ENCODE assay signal across 11 cellular contexts in the genomic region with DNA sequence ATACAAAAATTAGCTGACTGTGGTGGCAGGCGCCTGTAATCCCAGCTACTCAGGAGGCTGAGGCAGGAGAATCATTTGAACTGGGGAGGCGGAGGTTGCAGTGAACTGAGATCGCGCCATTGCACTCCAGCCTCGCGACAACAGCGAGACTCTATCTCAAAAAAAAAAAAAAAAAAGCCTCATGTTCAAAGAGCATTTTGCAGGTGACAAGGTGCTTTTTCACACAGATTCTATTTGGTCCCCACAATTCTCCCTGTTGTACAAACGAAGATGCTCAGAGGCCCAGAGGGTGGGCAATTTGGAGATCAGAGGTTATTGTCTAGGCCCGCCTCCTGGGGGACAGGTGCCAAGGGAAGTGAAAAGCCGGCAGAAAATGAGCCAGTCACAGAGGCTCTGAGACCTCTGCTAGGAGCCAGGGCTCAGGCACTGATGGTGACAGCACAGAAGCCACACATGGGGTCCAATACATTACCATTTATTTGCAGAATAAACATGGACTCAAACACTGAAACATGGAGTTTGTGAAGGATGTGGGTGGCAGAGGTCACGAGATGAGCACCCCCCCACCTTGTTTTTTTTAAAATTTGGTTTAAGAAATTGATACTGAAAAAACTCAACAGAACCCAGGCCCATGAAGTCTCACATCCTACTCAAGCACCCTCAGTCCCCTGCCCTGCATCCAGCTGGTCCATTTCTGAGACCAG. TPM values are rescaled to one million over a fixed set of nuclear protein-coding genes. Genes with fewer than 3 reads are reported as not detected.
DNase-seq lines count a peak whose midpoint lies in the region; ATAC-seq, FAIRE-seq and TF ChIP-seq lines count a peak whose summit lies in the region.
"Had no signal": no experiment of that assay in that cellular context is flagged by ENCODE, and none has a peak within 500 bp of the region (broad histone marks: within the 10 kb centered on the region; RNA-seq: fewer than 3 reads in every experiment).

No MANE protein-coding gene starts in this region.

- intact Hi-C loops in HepG2 (cut with micrococcal nuclease; ENCODE audit: unreplicated experiment), result no loop called here
- intact Hi-C loops in right lobe of liver (cut with DNase I), result no loop called here
- intact Hi-C loops in esophagus squamous epithelium (cut with DNase I), result no loop called here
- intact Hi-C loops in Calu3 (cut with micrococcal nuclease; ENCODE audit: unreplicated experiment), result no loop called here

- in situ Hi-C loops in HepG2 (cut with HindIII; ENCODE audit: extremely low pct_ligation_motif_present, low pct_unique_long_range_greater_than_20kb), result no loop called here

- peaks cover 43% of the 10 kb centered on the region for H3K4me1 ChIP-seq in HepG2 (ENCODE audit: insufficient read depth, low read length)
- peaks cover 0 to 6% (median 2%) of the 10 kb centered on the region in 4 donors for H3K4me1 ChIP-seq in right lobe of liver
- H3K4me1 ChIP-seq in esophagus squamous epithelium, result peaks cover 25 to 50% (median 27%) of the 10 kb centered on the region in 3 donors

- no peaks in the 10 kb centered on the region for H3K9me3 Mint-ChIP-seq in type B pancreatic cell
- H3K9me3 Mint-ChIP-seq in Calu3 (ENCODE audit: low read depth, unreplicated experiment), result no peaks in the 10 kb centered on the region
- no peaks in the 10 kb centered on the region for H3K9me3 Mint-ChIP-seq in stimulated activated memory B cell treated with anti-CD40 and anti-IgM and Interleukin-4, amounts not matched to agents 10 μg/mL and 1 μg/mL and 100 μg/mL, for 72 hours

- H3K4me2 ChIP-seq in HepG2 (ENCODE audit: low read depth, low read length), result peak overlapping the region; percentile 93

- WGBS in HepG2 (ENCODE audit: low lambda C conversion rate), result 7% methylated on average over 11 of the region's 11 CpGs
- WGBS in right lobe of liver (ENCODE audit: insufficient coverage, low coverage, low lambda C conversion rate, missing lambda C conversion rate), result 64% methylated on average over 11 of the region's 11 CpGs
- WGBS in esophagus squamous epithelium, 2 donors, result 71% methylated on average over 4 to 6 of the region's 11 CpGs

- H3K27me3 Mint-ChIP-seq in T-helper 17 cell, result peaks cover 10% of the 10 kb centered on the region
- peaks cover 28% of the 10 kb centered on the region for H3K27me3 Mint-ChIP-seq in type B pancreatic cell
- peaks cover 68% of the 10 kb centered on the region for H3K27me3 Mint-ChIP-seq in Calu3 (ENCODE audit: unreplicated experiment)
- H3K27me3 Mint-ChIP-seq in stimulated activated memory B cell treated with anti-CD40 and anti-IgM and Interleukin-4, amounts not matched to agents 10 μg/mL and 1 μg/mL and 100 μg/mL, for 72 hours, result peaks cover 68% of the 10 kb centered on the region

- H3K27ac Mint-ChIP-seq in T-helper 17 cell (peak overlapping the region; percentile 92), type B pancreatic cell (peak overlapping the region; percentile 75), Calu3 (ENCODE audit: unreplicated experiment) (no peak overlapping the region)
- no peak overlapping the region for H3K27ac Mint-ChIP-seq in stimulated activated memory B cell treated with anti-CD40 and anti-IgM and Interleukin-4, amounts not matched to agents 10 μg/mL and 1 μg/mL and 100 μg/mL, for 72 hours

- TF ChIP-seq EP300 in HepG2 (IDR thresholded peaks at IDR 0.05; ENCODE audit: low read depth in 2 of 2, low read length in 2 of 2), result no peak
- no peak for TF ChIP-seq EP300 in HepG2 (CRISPR knock-in tag; IDR thresholded peaks at IDR 0.05; ENCODE audit: borderline replicate concordance)

- POLR2A ChIA-PET in HepG2 (lab: Yijun Ruan, JAX), result interaction anchor here (0.6 to 2.2 kb wide), 3 partner anchors 8 to 20 kb away, joined by 3 to 10 read pairs (median 7); a partner anchor contains a TSS

- TF ChIP-seq CTCF in HepG2 (CRISPR knock-in tag; IDR thresholded peaks at IDR 0.05), result no peak
- TF ChIP-seq CTCF in right lobe of liver (IDR thresholded peaks at IDR 0.05), result no peak
- no peak for TF ChIP-seq CTCF in esophagus squamous epithelium (IDR thresholded peaks at IDR 0.05)
- TF ChIP-seq CTCF in type B pancreatic cell (conservative IDR thresholded peaks at IDR 0.05), result no peak
- no peak for TF ChIP-seq CTCF in Calu3 (IDR thresholded peaks at IDR 0.05; ENCODE audit: unreplicated experiment)

- H3K36me3 ChIP-seq in HepG2 (replicated peaks in 1 of 2; ENCODE audit: control insufficient read depth in 1 of 2, insufficient read depth in 2 of 2, low read length in 2 of 2) (no peaks in the 10 kb centered on the region), right lobe of liver (no peaks in the 10 kb centered on the region), esophagus squamous epithelium (no peaks in the 10 kb centered on the region)

- H3K9ac ChIP-seq in HepG2 (ENCODE audit: insufficient read depth, low read depth, low read length), result no peak overlapping the region

- H3K9me3 ChIP-seq in HepG2 (ENCODE audit: low read length) (no peaks in the 10 kb centered on the region), right lobe of liver (no peaks in the 10 kb centered on the region), T-helper 17 cell (ENCODE audit: control insufficient read depth, low read length, poor library complexity, severe bottlenecking) (no peaks in the 10 kb centered on the region), esophagus squamous epithelium (no peaks in the 10 kb centered on the region)

- TF ChIP-seq POLR2A in HepG2 (IDR thresholded peaks at IDR 0.05; ENCODE audit: insufficient read depth in 1 of 2, low read depth in 2 of 2, low read length in 2 of 2), result no peak
- no peak for TF ChIP-seq POLR2A in right lobe of liver (IDR thresholded peaks at IDR 0.05)
- TF ChIP-seq POLR2A in esophagus squamous epithelium (IDR thresholded peaks at IDR 0.05), result no peak

- peaks cover 48% of the 10 kb centered on the region for H3K4me1 Mint-ChIP-seq in T-helper 17 cell
- peaks cover 35% of the 10 kb centered on the region for H3K4me1 Mint-ChIP-seq in type B pancreatic cell (ENCODE audit: unreplicated experiment)
- H3K4me1 Mint-ChIP-seq in Calu3 (ENCODE audit: low read depth, unreplicated experiment), result peaks cover 27% of the 10 kb centered on the region
- H3K4me1 Mint-ChIP-seq in stimulated activated memory B cell treated with anti-CD40 and anti-IgM and Interleukin-4, amounts not matched to agents 10 μg/mL and 1 μg/mL and 100 μg/mL, for 72 hours, result peaks cover 53% of the 10 kb centered on the region

- BruUV-seq in HepG2 (replicated peaks; lab: Mats Ljungman, UMichigan) (no TSS peak), Calu3 (replicated peaks; lab: Mats Ljungman, UMichigan) (no TSS peak)

- peak overlapping the region; percentile 94 for H3K4me3 Mint-ChIP-seq in T-helper 17 cell
- H3K4me3 Mint-ChIP-seq in type B pancreatic cell, result peak overlapping the region; percentile 87
- H3K4me3 Mint-ChIP-seq in Calu3 (ENCODE audit: low read depth, unreplicated experiment), result no peak overlapping the region
- H3K4me3 Mint-ChIP-seq in stimulated activated memory B cell treated with anti-CD40 and anti-IgM and Interleukin-4, amounts not matched to agents 10 μg/mL and 1 μg/mL and 100 μg/mL, for 72 hours, result no peak overlapping the region

- TF ChIP-seq RAD21 in HepG2 (CRISPR knock-in tag; IDR thresholded peaks at IDR 0.05), result no peak

- DNase-seq in HepG2 (ENCODE audit: low spot score), result no peak
- DNase-seq in right lobe of liver, result no peak
- no peak for DNase-seq in T-helper 17 cell
- DNase-seq in esophagus squamous epithelium (lab: John Stamatoyannopoulos, UW), result no peak
- DNase-seq in type B pancreatic cell (ENCODE audit: extremely low spot score, unreplicated experiment), result no peak
- DNase-seq in Calu3, result no peak
- DNase-seq in COLO668 (lab: John Stamatoyannopoulos, UW; ENCODE audit: unreplicated experiment), result no peak
- DNase-seq: activated effector memory CD4-positive, alpha-beta T cell treated with Interleukin-2 at 50 U/mL for 16 hours; NCI-H748 treated with DMSO at 0.1 percent for 48 hours had no signal

- H3K79me2 ChIP-seq in HepG2 (ENCODE audit: insufficient read depth, low read length), result no peaks in the 10 kb centered on the region

- CTCF ChIA-PET in HepG2 (lab: Yijun Ruan, JAX; ENCODE audit: low intra/inter-chr PET ratio, low total read pairs) (no interaction called here), Calu3 (lab: Charles Lee) (no interaction called here)

- H3K4me3 ChIP-seq in HepG2 (replicated peaks in 1 of 3; ENCODE audit: insufficient read depth in 1 of 3, low read depth in 2 of 3, low read length in 3 of 3) (no peak overlapping the region), right lobe of liver (no peak overlapping the region), esophagus squamous epithelium (no peak overlapping the region)

- no peak overlapping the region for H2AFZ ChIP-seq in HepG2 (ENCODE audit: low read length)

- no peaks in the 10 kb centered on the region for H4K20me1 ChIP-seq in HepG2 (ENCODE audit: insufficient read depth, low read length)

- H3K27me3 ChIP-seq in HepG2 (ENCODE audit: control insufficient read depth in 1 of 2, insufficient read depth in 2 of 2, low read length in 2 of 2), result peaks cover 1 to 43% of the 10 kb centered on the region in 2 experiments; a peak in 3 of 5 replicates
- no peaks in the 10 kb centered on the region for H3K27me3 ChIP-seq in right lobe of liver
- H3K27me3 ChIP-seq in esophagus squamous epithelium, result peaks cover 0 to 27% (median 0%) of the 10 kb centered on the region in 4 donors

- ATAC-seq in HepG2 (peak; percentile 23), right lobe of liver (no peak), T-helper 17 cell (no peak)
- no peak for ATAC-seq in stimulated activated memory B cell treated with anti-CD40 and anti-IgM and Interleukin-4, amounts not matched to agents 10 μg/mL and 1 μg/mL and 100 μg/mL, for 72 hours

- peaks cover 5% of the 10 kb centered on the region for H3K36me3 Mint-ChIP-seq in T-helper 17 cell (ENCODE audit: low read depth)
- H3K36me3 Mint-ChIP-seq in type B pancreatic cell, result peaks cover 3% of the 10 kb centered on the region
- H3K36me3 Mint-ChIP-seq in Calu3 (ENCODE audit: insufficient read depth, unreplicated experiment), result peaks cover 13% of the 10 kb centered on the region
- H3K36me3 Mint-ChIP-seq in stimulated activated memory B cell treated with anti-CD40 and anti-IgM and Interleukin-4, amounts not matched to agents 10 μg/mL and 1 μg/mL and 100 μg/mL, for 72 hours, result peaks cover 7% of the 10 kb centered on the region

- no peak for FAIRE-seq in HepG2 (lab: Jason Lieb, UNC)

- H3K27ac ChIP-seq in HepG2 (ENCODE audit: extremely low read length, insufficient read depth, low read length) (no peak overlapping the region), right lobe of liver (no peak overlapping the region), esophagus squamous epithelium (peak overlapping the region in 3 of 4 donors; percentile 75 to 88 (median 87))

RNA-seq across cellular contexts. Expression of a gene that starts 0.9 kb away (rescaled TPM):
- 0.29 TPM in 1 of 2 replicates, not detected in the other for total RNA-seq in HepG2 (2016; rRNA removed; fragmentation: Illumina TruSeq; extraction: Trizol)
- not detected in 2 replicates for total RNA-seq in HepG2 (2016; cell fraction: cytosol; rRNA removed; fragmentation: Illumina TruSeq; extraction: Trizol; ENCODE audit: low read depth)
- 0.07 and 0.13 TPM in 2 replicates for total RNA-seq in HepG2 (2016; cell fraction: insoluble cytoplasmic fraction; rRNA removed; fragmentation: Illumina TruSeq; extraction: Trizol)
- 0.06 and 0.14 TPM in 2 replicates for total RNA-seq in HepG2 (2016; cell fraction: membrane; rRNA removed; fragmentation: Illumina TruSeq; extraction: Trizol)
- total RNA-seq in HepG2 (2016; cell fraction: nucleus; rRNA removed; fragmentation: Illumina TruSeq; extraction: Trizol), result 0.28 and 0.34 TPM in 2 replicates
- polyA plus RNA-seq in HepG2 (2011; rRNA removed), result 0.41 and 0.73 TPM in 2 replicates
- polyA plus RNA-seq in HepG2 (2011; cell fraction: cytosol; rRNA removed), result 0.24 and 0.25 TPM in 2 replicates
- polyA plus RNA-seq in HepG2 (2011; cell fraction: nucleus; rRNA removed), result 1.7 and 1.8 TPM in 2 replicates
- polyA plus RNA-seq in HepG2 (2012), result 0.35 and 0.71 TPM in 2 replicates
- polyA plus RNA-seq in HepG2 (2016; cell fraction: cytosol; fragmentation: Illumina TruSeq; extraction: Trizol; ENCODE audit: low read depth), result 0.15 TPM in 1 of 2 replicates, not detected in the other
- polyA plus RNA-seq in HepG2 (2016; cell fraction: insoluble cytoplasmic fraction; fragmentation: Illumina TruSeq; extraction: Trizol; ENCODE audit: low read depth), result 0.22 and 0.42 TPM in 2 replicates
- 0.13 and 0.14 TPM in 2 replicates for polyA plus RNA-seq in HepG2 (2016; cell fraction: membrane; fragmentation: Illumina TruSeq; extraction: Trizol; ENCODE audit: low read depth)
- 0.70 and 1.3 TPM in 2 replicates for polyA plus RNA-seq in HepG2 (2016; cell fraction: nucleus; fragmentation: Illumina TruSeq; extraction: Trizol; ENCODE audit: insufficient read depth, low read depth)
- 0.58 and 0.64 TPM in 2 replicates for polyA minus RNA-seq in HepG2 (2011; rRNA and poly(A)+ RNA removed; ENCODE audit: low replicate concordance)
- not detected in 2 replicates for polyA minus RNA-seq in HepG2 (2011; cell fraction: cytosol; rRNA and poly(A)+ RNA removed)
- polyA minus RNA-seq in HepG2 (2011; cell fraction: nucleus; rRNA and poly(A)+ RNA removed), result 0.25 and 0.26 TPM in 2 replicates
- total RNA-seq in right lobe of liver, result 1 to 10 TPM in 1 of 6 experiments, under 1 TPM in 4, not detected in 1; 0.12 to 1.1 (median 0.56) TPM
- total RNA-seq in T-helper 17 cell, result 1 to 10 TPM; 5.0 to 6.5 TPM
- 1 to 10 TPM; 2.5 to 7.5 (median 5.3) TPM for total RNA-seq in esophagus squamous epithelium
- 7.2 and 7.4 TPM in 2 replicates for total RNA-seq in type B pancreatic cell (ENCODE audit: low replicate concordance)
- total RNA-seq in Calu3 (2022), result 0.14 TPM in 1 of 2 replicates, not detected in the other

RNA-seq across cellular contexts. Expression of a gene that starts 7.9 kb away (rescaled TPM):
- total RNA-seq in HepG2 (2016; rRNA removed; fragmentation: Illumina TruSeq; extraction: Trizol) (0.10 and 0.64 TPM in 2 replicates), right lobe of liver (under 1 TPM in 2 of 6 experiments, not detected in 4; 0.35 to 0.40 TPM), T-helper 17 cell (1 to 10 TPM; 5.0 to 8.5 TPM), esophagus squamous epithelium (1 to 10 TPM in 1 of 4 donors, under 1 TPM in 2, not detected in 1; 0.57 to 1.4 (median 0.83) TPM), type B pancreatic cell (ENCODE audit: low replicate concordance) (20.6 and 53.3 TPM in 2 replicates), Calu3 (2022) (3.2 and 3.6 TPM in 2 replicates)
- total RNA-seq in HepG2 (2016; cell fraction: cytosol; rRNA removed; fragmentation: Illumina TruSeq; extraction: Trizol; ENCODE audit: low read depth), result 0.35 TPM in 1 of 2 replicates, not detected in the other
- total RNA-seq in HepG2 (2016; cell fraction: insoluble cytoplasmic fraction; rRNA removed; fragmentation: Illumina TruSeq; extraction: Trizol), result 1.0 TPM in 1 of 2 replicates, not detected in the other
- 0.12 and 0.14 TPM in 2 replicates for total RNA-seq in HepG2 (2016; cell fraction: membrane; rRNA removed; fragmentation: Illumina TruSeq; extraction: Trizol)
- 2.1 and 2.7 TPM in 2 replicates for total RNA-seq in HepG2 (2016; cell fraction: nucleus; rRNA removed; fragmentation: Illumina TruSeq; extraction: Trizol)
- 0.76 and 0.78 TPM in 2 replicates for polyA plus RNA-seq in HepG2 (2011; rRNA removed)
- polyA plus RNA-seq in HepG2 (2011; cell fraction: cytosol; rRNA removed), result 0.46 and 0.51 TPM in 2 replicates
- 6.6 and 8.4 TPM in 2 replicates for polyA plus RNA-seq in HepG2 (2011; cell fraction: nucleus; rRNA removed)
- polyA plus RNA-seq in HepG2 (2012), result 0.68 and 1.2 TPM in 2 replicates
- 0.05 TPM in 1 of 2 replicates, not detected in the other for polyA plus RNA-seq in HepG2 (2016; cell fraction: cytosol; fragmentation: Illumina TruSeq; extraction: Trizol; ENCODE audit: low read depth)
- polyA plus RNA-seq in HepG2 (2016; cell fraction: insoluble cytoplasmic fraction; fragmentation: Illumina TruSeq; extraction: Trizol; ENCODE audit: low read depth), result 0.38 and 0.47 TPM in 2 replicates
- 0.07 TPM in 1 of 2 replicates, not detected in the other for polyA plus RNA-seq in HepG2 (2016; cell fraction: membrane; fragmentation: Illumina TruSeq; extraction: Trizol; ENCODE audit: low read depth)
- polyA plus RNA-seq in HepG2 (2016; cell fraction: nucleus; fragmentation: Illumina TruSeq; extraction: Trizol; ENCODE audit: insufficient read depth, low read depth), result 3.9 and 4.1 TPM in 2 replicates
- 0.94 and 1.2 TPM in 2 replicates for polyA minus RNA-seq in HepG2 (2011; rRNA and poly(A)+ RNA removed; ENCODE audit: low replicate concordance)
- 0.49 TPM in 1 of 2 replicates, not detected in the other for polyA minus RNA-seq in HepG2 (2011; cell fraction: cytosol; rRNA and poly(A)+ RNA removed)
- polyA minus RNA-seq in HepG2 (2011; cell fraction: nucleus; rRNA and poly(A)+ RNA removed), result 0.90 and 3.9 TPM in 2 replicates

RNA-seq across cellular contexts. Expression of a gene that starts 8.4 kb away (rescaled TPM):
- total RNA-seq in HepG2 (2016; rRNA removed; fragmentation: Illumina TruSeq; extraction: Trizol) (0.22 and 0.33 TPM in 2 replicates), right lobe of liver (1 to 10 TPM in 4 of 6 experiments, under 1 TPM in 2; 0.81 to 5.9 (median 4.4) TPM), T-helper 17 cell (1 to 10 TPM; 4.0 to 4.8 TPM), esophagus squamous epithelium (under 1 TPM in 2 of 4 donors, not detected in 2; 0.40 to 0.95 TPM), type B pancreatic cell (ENCODE audit: low replicate concordance) (1.6 and 1.7 TPM in 2 replicates), Calu3 (2022) (0.66 and 1.2 TPM in 2 replicates)
- not detected in 2 replicates for total RNA-seq in HepG2 (2016; cell fraction: cytosol; rRNA removed; fragmentation: Illumina TruSeq; extraction: Trizol; ENCODE audit: low read depth)
- 0.15 and 0.43 TPM in 2 replicates for total RNA-seq in HepG2 (2016; cell fraction: insoluble cytoplasmic fraction; rRNA removed; fragmentation: Illumina TruSeq; extraction: Trizol)
- total RNA-seq in HepG2 (2016; cell fraction: membrane; rRNA removed; fragmentation: Illumina TruSeq; extraction: Trizol), result 0.10 TPM in 1 of 2 replicates, not detected in the other
- total RNA-seq in HepG2 (2016; cell fraction: nucleus; rRNA removed; fragmentation: Illumina TruSeq; extraction: Trizol), result 1.1 and 1.7 TPM in 2 replicates
- 0.09 and 0.12 TPM in 2 replicates for polyA plus RNA-seq in HepG2 (2011; rRNA removed)
- 0.05 and 0.08 TPM in 2 replicates for polyA plus RNA-seq in HepG2 (2011; cell fraction: cytosol; rRNA removed)
- polyA plus RNA-seq in HepG2 (2011; cell fraction: nucleus; rRNA removed), result 0.80 and 1.3 TPM in 2 replicates
- 2.9 and 4.8 TPM in 2 replicates for polyA plus RNA-seq in HepG2 (2012)
- polyA plus RNA-seq in HepG2 (2016; cell fraction: cytosol; fragmentation: Illumina TruSeq; extraction: Trizol; ENCODE audit: low read depth), result not detected in 2 replicates
- not detected in 2 replicates for polyA plus RNA-seq in HepG2 (2016; cell fraction: insoluble cytoplasmic fraction; fragmentation: Illumina TruSeq; extraction: Trizol; ENCODE audit: low read depth)
- polyA plus RNA-seq in HepG2 (2016; cell fraction: membrane; fragmentation: Illumina TruSeq; extraction: Trizol; ENCODE audit: low read depth), result not detected in 2 replicates
- polyA plus RNA-seq in HepG2 (2016; cell fraction: nucleus; fragmentation: Illumina TruSeq; extraction: Trizol; ENCODE audit: insufficient read depth, low read depth), result 0.81 and 0.92 TPM in 2 replicates
- polyA minus RNA-seq in HepG2 (2011; rRNA and poly(A)+ RNA removed; ENCODE audit: low replicate concordance), result 0.06 and 1.5 TPM in 2 replicates
- not detected in 2 replicates for polyA minus RNA-seq in HepG2 (2011; cell fraction: cytosol; rRNA and poly(A)+ RNA removed)
- polyA minus RNA-seq in HepG2 (2011; cell fraction: nucleus; rRNA and poly(A)+ RNA removed), result 0.52 and 0.62 TPM in 2 replicates
- total RNA-seq: myocyte had no signal

RNA-seq across cellular contexts. Expression of a gene that starts 10.8 kb away (rescaled TPM):
- total RNA-seq in HepG2 (2016; rRNA removed; fragmentation: Illumina TruSeq; extraction: Trizol) (2.0 and 9.6 TPM in 2 replicates), right lobe of liver (10 to 100 TPM in 4 of 6 experiments, 1 to 10 TPM in 2; 8.2 to 14.6 (median 10.3) TPM), T-helper 17 cell (10 to 100 TPM; 45.8 to 46.9 TPM), esophagus squamous epithelium (10 to 100 TPM in 3 of 4 donors, 1 to 10 TPM in 1; 9.3 to 20.2 (median 13.1) TPM), type B pancreatic cell (ENCODE audit: low replicate concordance) (21.3 and 35.2 TPM in 2 replicates), Calu3 (2022) (17.4 and 17.5 TPM in 2 replicates)
- total RNA-seq in HepG2 (2016; cell fraction: cytosol; rRNA removed; fragmentation: Illumina TruSeq; extraction: Trizol; ENCODE audit: low read depth), result 1.5 and 1.8 TPM in 2 replicates
- total RNA-seq in HepG2 (2016; cell fraction: insoluble cytoplasmic fraction; rRNA removed; fragmentation: Illumina TruSeq; extraction: Trizol), result 2.3 and 9.9 TPM in 2 replicates
- 3.1 and 3.3 TPM in 2 replicates for total RNA-seq in HepG2 (2016; cell fraction: membrane; rRNA removed; fragmentation: Illumina TruSeq; extraction: Trizol)
- total RNA-seq in HepG2 (2016; cell fraction: nucleus; rRNA removed; fragmentation: Illumina TruSeq; extraction: Trizol), result 15.6 and 20.8 TPM in 2 replicates
- polyA plus RNA-seq in HepG2 (2011; rRNA removed), result 4.7 and 7.0 TPM in 2 replicates
- 1.6 and 1.7 TPM in 2 replicates for polyA plus RNA-seq in HepG2 (2011; cell fraction: cytosol; rRNA removed)
- polyA plus RNA-seq in HepG2 (2011; cell fraction: nucleus; rRNA removed), result 46.2 and 74.5 TPM in 2 replicates
- 7.0 and 9.8 TPM in 2 replicates for polyA plus RNA-seq in HepG2 (2012)
- 1.8 TPM in 2 replicates for polyA plus RNA-seq in HepG2 (2016; cell fraction: cytosol; fragmentation: Illumina TruSeq; extraction: Trizol; ENCODE audit: low read depth)
- polyA plus RNA-seq in HepG2 (2016; cell fraction: insoluble cytoplasmic fraction; fragmentation: Illumina TruSeq; extraction: Trizol; ENCODE audit: low read depth), result 3.5 and 4.4 TPM in 2 replicates
- 3.1 TPM in 2 replicates for polyA plus RNA-seq in HepG2 (2016; cell fraction: membrane; fragmentation: Illumina TruSeq; extraction: Trizol; ENCODE audit: low read depth)
- 51.8 and 52.2 TPM in 2 replicates for polyA plus RNA-seq in HepG2 (2016; cell fraction: nucleus; fragmentation: Illumina TruSeq; extraction: Trizol; ENCODE audit: insufficient read depth, low read depth)
- polyA minus RNA-seq in HepG2 (2011; rRNA and poly(A)+ RNA removed; ENCODE audit: low replicate concordance), result 10.0 and 12.3 TPM in 2 replicates
- 1.5 and 2.7 TPM in 2 replicates for polyA minus RNA-seq in HepG2 (2011; cell fraction: cytosol; rRNA and poly(A)+ RNA removed)
- 15.2 and 18.6 TPM in 2 replicates for polyA minus RNA-seq in HepG2 (2011; cell fraction: nucleus; rRNA and poly(A)+ RNA removed)

RNA-seq across cellular contexts. Expression of a gene that starts 20.6 kb away (rescaled TPM):
- total RNA-seq in HepG2 (2016; rRNA removed; fragmentation: Illumina TruSeq; extraction: Trizol) (115 and 120 TPM in 2 replicates), right lobe of liver (10 to 100 TPM; 35.8 to 66.6 (median 44.9) TPM), T-helper 17 cell (100 to 1,000 TPM; 124 to 135 TPM), esophagus squamous epithelium (100 to 1,000 TPM in 1 of 4 donors, 10 to 100 TPM in 3; 71.8 to 138 (median 86.7) TPM), type B pancreatic cell (ENCODE audit: low replicate concordance) (96.7 and 109 TPM in 2 replicates), Calu3 (2022) (43.6 and 56.6 TPM in 2 replicates)
- total RNA-seq in HepG2 (2016; cell fraction: cytosol; rRNA removed; fragmentation: Illumina TruSeq; extraction: Trizol; ENCODE audit: low read depth), result 39.3 and 64.2 TPM in 2 replicates
- 113 and 130 TPM in 2 replicates for total RNA-seq in HepG2 (2016; cell fraction: insoluble cytoplasmic fraction; rRNA removed; fragmentation: Illumina TruSeq; extraction: Trizol)
- total RNA-seq in HepG2 (2016; cell fraction: membrane; rRNA removed; fragmentation: Illumina TruSeq; extraction: Trizol), result 64.6 and 78.5 TPM in 2 replicates
- 43.3 and 51.5 TPM in 2 replicates for total RNA-seq in HepG2 (2016; cell fraction: nucleus; rRNA removed; fragmentation: Illumina TruSeq; extraction: Trizol)
- 111 and 118 TPM in 2 replicates for polyA plus RNA-seq in HepG2 (2011; rRNA removed)
- 170 and 243 TPM in 2 replicates for polyA plus RNA-seq in HepG2 (2011; cell fraction: cytosol; rRNA removed)
- polyA plus RNA-seq in HepG2 (2011; cell fraction: nucleus; rRNA removed), result 155 and 156 TPM in 2 replicates
- 58.9 and 63.9 TPM in 2 replicates for polyA plus RNA-seq in HepG2 (2012)
- 44.3 and 58.0 TPM in 2 replicates for polyA plus RNA-seq in HepG2 (2016; cell fraction: cytosol; fragmentation: Illumina TruSeq; extraction: Trizol; ENCODE audit: low read depth)
- polyA plus RNA-seq in HepG2 (2016; cell fraction: insoluble cytoplasmic fraction; fragmentation: Illumina TruSeq; extraction: Trizol; ENCODE audit: low read depth), result 97.2 and 108 TPM in 2 replicates
- 53.6 and 55.9 TPM in 2 replicates for polyA plus RNA-seq in HepG2 (2016; cell fraction: membrane; fragmentation: Illumina TruSeq; extraction: Trizol; ENCODE audit: low read depth)
- 100 and 103 TPM in 2 replicates for polyA plus RNA-seq in HepG2 (2016; cell fraction: nucleus; fragmentation: Illumina TruSeq; extraction: Trizol; ENCODE audit: insufficient read depth, low read depth)
- 38.7 and 82.7 TPM in 2 replicates for polyA minus RNA-seq in HepG2 (2011; rRNA and poly(A)+ RNA removed; ENCODE audit: low replicate concordance)
- polyA minus RNA-seq in HepG2 (2011; cell fraction: cytosol; rRNA and poly(A)+ RNA removed), result 11.4 and 11.6 TPM in 2 replicates
- 13.3 and 15.4 TPM in 2 replicates for polyA minus RNA-seq in HepG2 (2011; cell fraction: nucleus; rRNA and poly(A)+ RNA removed)

Comparison
In these comparisons a context has a peak if more than half of its experiments do, and no peak if none do; other contexts are left out.
1. H3K27ac ChIP-seq: peak in esophagus squamous epithelium (3 of 4); none in HepG2 (single experiment) and right lobe of liver (0 of 3).
2. H3K27ac Mint-ChIP-seq: peak in T-helper 17 cell (single experiment) and type B pancreatic cell (single experiment); none in Calu3 (single experiment) and stimulated activated memory B cell treated with anti-CD40 and anti-IgM and Interleukin-4, amounts not matched to agents 10 μg/mL and 1 μg/mL and 100 μg/mL, for 72 hours (single experiment).
3. H3K4me3 Mint-ChIP-seq: peak in T-helper 17 cell (single experiment) and type B pancreatic cell (single experiment); none in Calu3 (single experiment) and stimulated activated memory B cell treated with anti-CD40 and anti-IgM and Interleukin-4, amounts not matched to agents 10 μg/mL and 1 μg/mL and 100 μg/mL, for 72 hours (single experiment).